Comparison of ENCODE assay signal across 19 cellular contexts in the genomic region with DNA sequence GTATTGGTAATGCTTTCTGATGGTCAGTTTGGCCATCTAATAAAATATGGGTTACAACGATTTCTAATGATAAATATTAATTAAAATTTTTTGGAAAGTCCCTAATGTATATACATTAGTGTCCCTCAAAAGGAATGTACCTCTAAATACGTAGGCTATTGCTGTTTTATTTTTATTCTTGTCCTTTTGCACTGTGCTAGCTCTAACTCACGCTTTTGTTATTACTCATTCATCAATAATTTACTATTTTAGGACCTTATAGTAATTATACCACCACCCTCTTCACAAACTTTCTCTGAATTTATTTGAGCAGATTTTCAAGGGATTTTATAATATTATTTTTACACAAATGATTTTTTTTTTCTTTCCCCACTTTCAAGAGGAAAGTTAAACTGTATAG.
DNase-seq lines count a peak whose midpoint lies in the region; ATAC-seq and TF ChIP-seq lines count a peak whose summit lies in the region.
"Had no signal": no experiment of that assay in that cellular context is flagged by ENCODE, and none has a peak within 500 bp of the region (broad histone marks: within the 10 kb centered on the region; RNA-seq: fewer than 3 reads in every experiment).

No MANE protein-coding gene starts in this region.

- no peak overlapping the region for H3K4me3 Mint-ChIP-seq in nephron
- H3K4me3 Mint-ChIP-seq: T-helper 1 cell treated with Interleukin-12 subunit alpha and Interleukin-12 subunit beta and Interleukin-4 antibody, amounts not matched to agents 30 μg/mL and 1 μg/mL, for 36 hours had no signal

- peak overlapping the region in 2 of 3 experiments; percentile 6 to 55 for H3K27ac Mint-ChIP-seq in nephron
- H3K27ac Mint-ChIP-seq: T-helper 1 cell treated with Interleukin-12 subunit alpha and Interleukin-12 subunit beta and Interleukin-4 antibody, amounts not matched to agents 30 μg/mL and 1 μg/mL, for 36 hours had no signal

- peaks cover 4% of the 10 kb centered on the region for H3K27me3 Mint-ChIP-seq in nephron (ENCODE audit: low read depth)

- H3K27me3 ChIP-seq in mesendoderm (ENCODE audit: insufficient read depth, low read length, poor library complexity) = no peaks in the 10 kb centered on the region
- H3K27me3 ChIP-seq: SJCRH30 had no signal

- no peak overlapping the region for H3K4me2 ChIP-seq in mesendoderm (ENCODE audit: low read length)
- H3K4me2 ChIP-seq: KMS-11 had no signal

- H2BK120ac ChIP-seq in mesendoderm (ENCODE audit: low read depth, low read length) = no peak overlapping the region

- peaks cover 5% of the 10 kb centered on the region for H3K9me3 Mint-ChIP-seq in nephron

- no peak overlapping the region for H3K4ac ChIP-seq in mesendoderm (ENCODE audit: low read depth, low read length)

- H4K5ac ChIP-seq in mesendoderm (ENCODE audit: low read length) = no peak overlapping the region

- DNase-seq in caudate nucleus (lab: John Stamatoyannopoulos, UW) (no peak), kidney glomerular epithelial cell (lab: John Stamatoyannopoulos, UW) (no peak), mesendoderm (no peak)
- DNase-seq: ACHN, MV-4-11, NCI-H1417, NCI-H187 treated with DMSO at 0.1 percent for 48 hours, NCI-H226, NCI-H524 had no signal

- H3K27ac ChIP-seq in caudate nucleus (ENCODE audit: low read depth, low read length) (no peak overlapping the region), mesendoderm (ENCODE audit: low read depth, low read length) (no peak overlapping the region)
- H3K27ac ChIP-seq: C4-2B, HL-60, KMS-11, RWPE1 had no signal

- H3K79me1 ChIP-seq in mesendoderm (ENCODE audit: low read length) = no peaks in the 10 kb centered on the region

- WGBS in mesendoderm (ENCODE audit: extremely low coverage, insufficient coverage, low lambda C conversion rate) = 100% methylated on average over 1 of the region's 3 CpGs

- no peak overlapping the region for H3K9ac ChIP-seq in mesendoderm (ENCODE audit: low read length)
- H3K9ac ChIP-seq: KMS-11 had no signal

- no peak for TF ChIP-seq CTCF in nephron (IDR thresholded peaks at IDR 0.05; ENCODE audit: unreplicated experiment in 3 of 3)

- no peak overlapping the region for H2AK5ac ChIP-seq in mesendoderm (ENCODE audit: low read length)

- peaks cover 11% of the 10 kb centered on the region for H3K4me1 Mint-ChIP-seq in nephron

- H2BK15ac ChIP-seq in mesendoderm (replicated peaks; ENCODE audit: low read depth) = no peak overlapping the region

- no peaks in the 10 kb centered on the region for H3K4me1 ChIP-seq in mesendoderm (ENCODE audit: control insufficient read depth, low read depth, low read length)

- no peak overlapping the region for H3K56ac ChIP-seq in mesendoderm (ENCODE audit: low read length)

- H3K23ac ChIP-seq in mesendoderm (ENCODE audit: low read length) = no peak overlapping the region

- no peaks in the 10 kb centered on the region for H3K36me3 ChIP-seq in mesendoderm (ENCODE audit: control insufficient read depth, insufficient read depth, low read length)
- H3K36me3 ChIP-seq: SJCRH30 had no signal

- H3K4me3 ChIP-seq in mesendoderm (ENCODE audit: low read length) = no peak overlapping the region
- H3K4me3 ChIP-seq: SJCRH30 had no signal

- H3K79me2 ChIP-seq in mesendoderm (ENCODE audit: control insufficient read depth, insufficient read depth, low read length) = no peaks in the 10 kb centered on the region

- ATAC-seq in GM18861 (IDR thresholded peaks at IDR 0.05; ENCODE audit: unreplicated experiment) = peak; percentile 48
- peak; percentile 51 for ATAC-seq in GM21529 (IDR thresholded peaks at IDR 0.05; ENCODE audit: unreplicated experiment)
- ATAC-seq in HG03159 (IDR thresholded peaks at IDR 0.05; ENCODE audit: unreplicated experiment) = peak; percentile 47

- no peak overlapping the region for H3K18ac ChIP-seq in mesendoderm (ENCODE audit: low read length)

- no peak overlapping the region for H4K8ac ChIP-seq in mesendoderm (ENCODE audit: low read depth, low read length)

- H3K36me3 Mint-ChIP-seq in nephron (ENCODE audit: low read depth) = no peaks in the 10 kb centered on the region

- H2BK5ac ChIP-seq in mesendoderm (ENCODE audit: low read length) = no peak overlapping the region
